In genomic region chr7:16918288-16918895, GRCh38 we compare ENCODE assay signal across 8 cellular contexts. TPM values are rescaled to one million over a fixed set of nuclear protein-coding genes. Genes with fewer than 3 reads are reported as not detected.
A peak's percentile ranks its signal among the peaks of the same experiment; 100 is the strongest.
DNase-seq lines count a peak whose midpoint lies in the region; ATAC-seq and TF ChIP-seq lines count a peak whose summit lies in the region.

No MANE protein-coding gene starts in this region.

- H3K9me3 Mint-ChIP-seq in MCF 10A (ENCODE audit: unreplicated experiment) = peaks cover 10% of the 10 kb centered on the region
- H3K9me3 Mint-ChIP-seq in activated T-cell treated with anti-CD3 and anti-CD28 coated beads, Interleukin-2, amount 50 U/mL, for 72 hours = no peaks in the 10 kb centered on the region
- H3K9me3 Mint-ChIP-seq in activated naive CD8-positive, alpha-beta T cell treated with anti-CD3 and anti-CD28 coated beads for 36 hours = no peaks in the 10 kb centered on the region

- CTCF ChIA-PET in AG04449 (lab: Yijun Ruan, JAX) (interaction anchor here (0.6 to 3.8 kb wide), 63 partner anchors 8 to 841 kb away, joined by 3 to 107 read pairs (median 4); partner anchors contain the start of genes AGR2 and AGR3), MCF 10A (lab: Yijun Ruan, JAX) (interaction anchor here (0.7 to 3.8 kb wide), 29 partner anchors 9 to 1102 kb away, joined by 3 to 95 read pairs (median 5); partner anchors contain the start of genes AGR2, AGR3 and AHR)

- intact Hi-C loops in MCF 10A (cut with micrococcal nuclease) = loop anchor here (1.0 kb wide), 3 partner anchors 27 to 223 kb away; no protein-coding TSS in a partner anchor

- no peak overlapping the region for H3K4me3 ChIP-seq in AG04449 (ENCODE audit: low read depth, low read length)

- no peak for ATAC-seq in activated T-cell treated with anti-CD3 and anti-CD28 coated beads, Interleukin-2, amount 50 U/mL, for 72 hours (replicated peaks in 1 of 2)
- no peak for ATAC-seq in GM21447 (IDR thresholded peaks at IDR 0.05; ENCODE audit: unreplicated experiment)

- BruUV-seq in MCF 10A (replicated peaks; lab: Mats Ljungman, UMichigan) = no TSS peak

- DNase-seq in AG04449 (ENCODE audit: low read depth, low spot score) (no peak), GM03348 (ENCODE audit: low spot score) (peak; percentile 37), NCI-H345 (lab: John Stamatoyannopoulos, UW) (peak; percentile 54), MCF 10A (ENCODE audit: unreplicated experiment) (peak; percentile 47), medulla oblongata (ENCODE audit: extremely low spot score) (peak; percentile 71)
- DNase-seq in activated T-cell treated with anti-CD3 and anti-CD28 coated beads, Interleukin-2, amount 50 U/mL, for 72 hours = no peak
- DNase-seq in activated naive CD8-positive, alpha-beta T cell treated with anti-CD3 and anti-CD28 coated beads for 36 hours = no peak

- H3K4me1 Mint-ChIP-seq in MCF 10A (ENCODE audit: insufficient read depth, unreplicated experiment) = peaks cover 48% of the 10 kb centered on the region
- peaks cover 27% of the 10 kb centered on the region for H3K4me1 Mint-ChIP-seq in activated T-cell treated with anti-CD3 and anti-CD28 coated beads, Interleukin-2, amount 50 U/mL, for 72 hours (ENCODE audit: low read depth)
- peaks cover 21% of the 10 kb centered on the region for H3K4me1 Mint-ChIP-seq in activated naive CD8-positive, alpha-beta T cell treated with anti-CD3 and anti-CD28 coated beads for 36 hours

- no peaks in the 10 kb centered on the region for H3K36me3 Mint-ChIP-seq in MCF 10A (ENCODE audit: insufficient read depth, unreplicated experiment)
- peaks cover 0 to 1% of the 10 kb centered on the region in 2 donors for H3K36me3 Mint-ChIP-seq in activated T-cell treated with anti-CD3 and anti-CD28 coated beads, Interleukin-2, amount 50 U/mL, for 72 hours (ENCODE audit: insufficient read depth in 2 of 2)
- no peaks in the 10 kb centered on the region for H3K36me3 Mint-ChIP-seq in activated naive CD8-positive, alpha-beta T cell treated with anti-CD3 and anti-CD28 coated beads for 36 hours

- POLR2A ChIA-PET in AG04449 (lab: Yijun Ruan, JAX) = no interaction called here
- POLR2A ChIA-PET in MCF 10A (lab: Yijun Ruan, JAX) = interaction anchor here (0.6 to 3.3 kb wide), 7 partner anchors 24 to 333 kb away, joined by 3 to 19 read pairs (median 4); partner anchors contain the start of gene AGR2

- no peak overlapping the region for H3K4me3 Mint-ChIP-seq in MCF 10A (ENCODE audit: unreplicated experiment)
- no peak overlapping the region for H3K4me3 Mint-ChIP-seq in activated T-cell treated with anti-CD3 and anti-CD28 coated beads, Interleukin-2, amount 50 U/mL, for 72 hours
- H3K4me3 Mint-ChIP-seq in activated naive CD8-positive, alpha-beta T cell treated with anti-CD3 and anti-CD28 coated beads for 36 hours = no peak overlapping the region

- no peak overlapping the region for H3K27ac Mint-ChIP-seq in MCF 10A (ENCODE audit: low read depth, unreplicated experiment)
- H3K27ac Mint-ChIP-seq in activated T-cell treated with anti-CD3 and anti-CD28 coated beads, Interleukin-2, amount 50 U/mL, for 72 hours = no peak overlapping the region
- no peak overlapping the region for H3K27ac Mint-ChIP-seq in activated naive CD8-positive, alpha-beta T cell treated with anti-CD3 and anti-CD28 coated beads for 36 hours

- TF ChIP-seq CTCF in AG04449 (IDR thresholded peaks at IDR 0.05; ENCODE audit: insufficient read depth, low read length, missing control alignments) (peak; percentile 32), MCF 10A (IDR thresholded peaks at IDR 0.05; ENCODE audit: unreplicated experiment) (peak; percentile 69)

- H3K27me3 Mint-ChIP-seq in MCF 10A (ENCODE audit: insufficient read depth, unreplicated experiment) = no peaks in the 10 kb centered on the region
- H3K27me3 Mint-ChIP-seq in activated T-cell treated with anti-CD3 and anti-CD28 coated beads, Interleukin-2, amount 50 U/mL, for 72 hours (ENCODE audit: low read depth) = peaks cover 8% of the 10 kb centered on the region
- peaks cover 3% of the 10 kb centered on the region for H3K27me3 Mint-ChIP-seq in activated naive CD8-positive, alpha-beta T cell treated with anti-CD3 and anti-CD28 coated beads for 36 hours

RNA-seq across cellular contexts. Expression of gene AGR3, which starts 36.6 kb away (rescaled TPM):
- total RNA-seq in MCF 10A (2022) = not detected in 2 replicates
- total RNA-seq in activated T-cell treated with anti-CD3 and anti-CD28 coated beads, Interleukin-2, amount 50 U/mL, for 72 hours = not detected
- total RNA-seq in activated naive CD8-positive, alpha-beta T cell treated with anti-CD3 and anti-CD28 coated beads for 36 hours = not detected

Comparison
In these comparisons a context has a peak if more than half of its experiments do, and no peak if none do; other contexts are left out.
1. DNase-seq: peak in GM03348 (single experiment), NCI-H345 (single experiment), MCF 10A (single experiment) and medulla oblongata (single experiment); none in AG04449 (single experiment), activated T-cell treated with anti-CD3 and anti-CD28 coated beads, Interleukin-2, amount 50 U/mL, for 72 hours (0 of 2) and activated naive CD8-positive, alpha-beta T cell treated with anti-CD3 and anti-CD28 coated beads for 36 hours (single experiment).